In genomic region chr5:158174918-158175663, GRCh38 we compare ENCODE assay signal across 8 cellular contexts.
A peak's percentile ranks its signal among the peaks of the same experiment; 100 is the strongest.
DNase-seq lines count a peak whose midpoint lies in the region; ATAC-seq, FAIRE-seq and TF ChIP-seq lines count a peak whose summit lies in the region.

No MANE protein-coding gene starts in this region.

- no peak overlapping the region for H3K27ac Mint-ChIP-seq in CD4-positive, CD25-positive, alpha-beta regulatory T cell

- H3K9me3 Mint-ChIP-seq in CD4-positive, CD25-positive, alpha-beta regulatory T cell: peaks cover 0 to 1% (median 0%) of the 10 kb centered on the region in 7 donors

- H2AFZ ChIP-seq in HepG2 (ENCODE audit: low read length): no peak overlapping the region

- H3K36me3 ChIP-seq in CD4-positive, CD25-positive, alpha-beta regulatory T cell (ENCODE audit: control insufficient read depth, insufficient read depth, low read length): no peaks in the 10 kb centered on the region
- H3K36me3 ChIP-seq in colonic mucosa (no peaks in the 10 kb centered on the region), HepG2 (replicated peaks in 1 of 2; ENCODE audit: control insufficient read depth in 1 of 2, insufficient read depth in 2 of 2, low read length in 2 of 2) (no peaks in the 10 kb centered on the region)

- in situ Hi-C loops in HepG2 (cut with HindIII; ENCODE audit: extremely low pct_ligation_motif_present, low pct_unique_long_range_greater_than_20kb): loop anchor here (5.0 to 10.0 kb wide), 2 partner anchors 520 to 932 kb away; no protein-coding TSS in a partner anchor

- 17% methylated on average over 7 of the region's 7 CpGs for WGBS in HepG2 (ENCODE audit: low lambda C conversion rate)

- TF ChIP-seq RAD21 in HepG2 (CRISPR knock-in tag; IDR thresholded peaks at IDR 0.05): peak; percentile 71

- no peak for TF ChIP-seq POLR2A in HepG2 (IDR thresholded peaks at IDR 0.05; ENCODE audit: insufficient read depth in 1 of 2, low read depth in 2 of 2, low read length in 2 of 2)

- peak; percentile 23 for FAIRE-seq in HepG2 (lab: Jason Lieb, UNC)

- H3K4me1 ChIP-seq in CD4-positive, CD25-positive, alpha-beta regulatory T cell (ENCODE audit: control insufficient read depth, insufficient read depth, low read length, poor library complexity, severe bottlenecking): no peaks in the 10 kb centered on the region
- H3K4me1 ChIP-seq in colonic mucosa (peaks cover 6% of the 10 kb centered on the region), HepG2 (ENCODE audit: insufficient read depth, low read length) (no peaks in the 10 kb centered on the region)

- H3K27me3 ChIP-seq in CD4-positive, CD25-positive, alpha-beta regulatory T cell (ENCODE audit: control insufficient read depth, insufficient read depth, low read length): no peaks in the 10 kb centered on the region
- H3K27me3 ChIP-seq in colonic mucosa (no peaks in the 10 kb centered on the region), HepG2 (ENCODE audit: control insufficient read depth in 1 of 2, insufficient read depth in 2 of 2, low read length in 2 of 2) (peaks cover 0 to 6% of the 10 kb centered on the region in 2 experiments; a peak in 1 of 5 replicates)

- H3K27ac ChIP-seq in CD4-positive, CD25-positive, alpha-beta regulatory T cell (ENCODE audit: insufficient read depth, low read length, poor library complexity, severe bottlenecking): no peak overlapping the region
- no peak overlapping the region for H3K27ac ChIP-seq in colonic mucosa
- H3K27ac ChIP-seq in HepG2 (ENCODE audit: extremely low read length, insufficient read depth, low read length): no peak overlapping the region

- peaks cover 5% of the 10 kb centered on the region for H3K27me3 Mint-ChIP-seq in CD4-positive, CD25-positive, alpha-beta regulatory T cell

- DNase-seq in CD4-positive, CD25-positive, alpha-beta regulatory T cell: peak; percentile 5 to 31 (median 10)
- peak; percentile 8 for DNase-seq in NCI-H2107 (lab: John Stamatoyannopoulos, UW)
- DNase-seq in activated CD4-positive, alpha-beta T cell treated with anti-CD3 and anti-CD28 coated beads for 1 hour: peak; percentile 11
- DNase-seq in colonic mucosa: peak; percentile 87
- peak; percentile 32 for DNase-seq in HepG2 (ENCODE audit: low spot score)
- DNase-seq in stimulated activated CD4-positive, alpha-beta T cell treated with anti-CD3 and anti-CD28 coated beads, TNF-alpha, amount 100 ng/mL, for 4 hours (ENCODE audit: low read depth in 3 of 3): peak in 2 of 3 experiments; percentile 3 to 6

- no TSS peak for BruUV-seq in HepG2 (replicated peaks; lab: Mats Ljungman, UMichigan)

- H3K36me3 Mint-ChIP-seq in CD4-positive, CD25-positive, alpha-beta regulatory T cell: no peaks in the 10 kb centered on the region

- H3K79me2 ChIP-seq in HepG2 (ENCODE audit: insufficient read depth, low read length): no peaks in the 10 kb centered on the region

- H3K4me1 Mint-ChIP-seq in CD4-positive, CD25-positive, alpha-beta regulatory T cell: no peaks in the 10 kb centered on the region

- TF ChIP-seq EP300 in HepG2 (IDR thresholded peaks at IDR 0.05; ENCODE audit: low read depth in 2 of 2, low read length in 2 of 2) (no peak), HepG2 (CRISPR knock-in tag; IDR thresholded peaks at IDR 0.05; ENCODE audit: borderline replicate concordance) (no peak)

- no peaks in the 10 kb centered on the region for H4K20me1 ChIP-seq in HepG2 (ENCODE audit: insufficient read depth, low read length)

- POLR2A ChIA-PET in HepG2 (lab: Yijun Ruan, JAX): no interaction called here

- H3K9me3 ChIP-seq in CD4-positive, CD25-positive, alpha-beta regulatory T cell (ENCODE audit: control insufficient read depth in 2 of 2, low read length in 2 of 2): no peaks in the 10 kb centered on the region
- H3K9me3 ChIP-seq in colonic mucosa: no peaks in the 10 kb centered on the region
- no peaks in the 10 kb centered on the region for H3K9me3 ChIP-seq in HepG2 (ENCODE audit: low read length)

- CTCF ChIA-PET in HepG2 (lab: Yijun Ruan, JAX; ENCODE audit: low intra/inter-chr PET ratio, low total read pairs): interaction anchor here (1.4 to 2.1 kb wide), 2 partner anchors 595 to 932 kb away, joined by 8 to 11 read pairs; no protein-coding TSS in a partner anchor

- intact Hi-C loops in colonic mucosa (cut with DNase I) (loop anchor here (5.0 to 10.0 kb wide), 4 partner anchors 160 to 927 kb away; no protein-coding TSS in a partner anchor), HepG2 (cut with micrococcal nuclease; ENCODE audit: unreplicated experiment) (loop anchor here (1.0 to 10.0 kb wide), 4 partner anchors 457 to 960 kb away; no protein-coding TSS in a partner anchor)

- H3K4me3 Mint-ChIP-seq in CD4-positive, CD25-positive, alpha-beta regulatory T cell: no peak overlapping the region

- TF ChIP-seq CTCF in colonic mucosa (IDR thresholded peaks at IDR 0.05) (peak; percentile 56), HepG2 (CRISPR knock-in tag; IDR thresholded peaks at IDR 0.05) (peak; percentile 86)

- no peak overlapping the region for H3K4me3 ChIP-seq in CD4-positive, CD25-positive, alpha-beta regulatory T cell (ENCODE audit: low read depth, low read length)
- H3K4me3 ChIP-seq in colonic mucosa (no peak overlapping the region), HepG2 (replicated peaks in 1 of 3; ENCODE audit: insufficient read depth in 1 of 3, low read depth in 2 of 3, low read length in 3 of 3) (no peak overlapping the region)

- H3K4me2 ChIP-seq in HepG2 (ENCODE audit: low read depth, low read length): no peak overlapping the region

- no peak for ATAC-seq in CD4-positive, CD25-positive, alpha-beta regulatory T cell (ENCODE audit: low read depth in 2 of 2)
- peak; percentile 75 for ATAC-seq in GM21390 (IDR thresholded peaks at IDR 0.05; ENCODE audit: unreplicated experiment)
- peak; percentile 92 for ATAC-seq in HepG2
- ATAC-seq in HG03457 (IDR thresholded peaks at IDR 0.05; ENCODE audit: unreplicated experiment): no peak

- no peak overlapping the region for H3K9ac ChIP-seq in colonic mucosa (ENCODE audit: low read depth in 2 of 2, low read length in 2 of 2)
- H3K9ac ChIP-seq in HepG2 (ENCODE audit: insufficient read depth, low read depth, low read length): no peak overlapping the region

TF ChIP-seq in HepG2, 621 proteins besides CTCF, POLR2A, EP300 and RAD21:
- TF ChIP-seq KAT8 (CRISPR knock-in tag; IDR thresholded peaks at IDR 0.05) (no peak), NAIF1 (CRISPR knock-in tag; IDR thresholded peaks at IDR 0.05; ENCODE audit: borderline replicate concordance) (no peak), ZNF10 (CRISPR knock-in tag; IDR thresholded peaks at IDR 0.05; ENCODE audit: borderline replicate concordance, low read depth) (no peak), STAG1 (CRISPR knock-in tag; IDR thresholded peaks at IDR 0.05) (peak; percentile 94), ZNF263 (CRISPR knock-in tag; IDR thresholded peaks at IDR 0.05) (no peak), TAF1 (CRISPR knock-in tag; IDR thresholded peaks at IDR 0.05) (no peak), ZEB1 (IDR thresholded peaks at IDR 0.05; ENCODE audit: insufficient replicate concordance, low read depth) (no peak), SMC3 (IDR thresholded peaks at IDR 0.05; ENCODE audit: low read length) (peak; percentile 93), ZKSCAN5 (CRISPR knock-in tag; IDR thresholded peaks at IDR 0.05) (no peak)
- TF ChIP-seq, protein P1, sequence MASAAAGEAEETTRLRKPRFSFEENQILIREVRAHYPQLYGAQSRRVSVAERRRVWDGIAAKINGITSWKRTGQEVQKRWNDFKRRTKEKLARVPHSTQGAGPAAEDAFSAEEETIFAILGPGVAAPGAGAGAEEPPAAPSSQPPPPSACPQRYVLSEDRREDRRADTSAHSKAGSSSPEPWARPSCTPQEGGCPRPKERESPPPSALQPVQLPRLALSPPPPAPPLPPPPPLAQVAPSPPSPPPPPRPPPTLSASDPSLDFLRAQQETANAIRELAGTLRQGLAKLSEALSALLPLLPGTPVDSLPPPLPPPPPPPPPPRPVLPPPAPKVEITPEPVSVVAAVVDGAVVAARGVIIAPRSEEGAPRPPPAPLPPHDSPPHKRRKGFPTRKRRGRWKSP (CRISPR knock-in tag; IDR thresholded peaks at IDR 0.05): no peak
- TF ChIP-seq, protein P2, sequence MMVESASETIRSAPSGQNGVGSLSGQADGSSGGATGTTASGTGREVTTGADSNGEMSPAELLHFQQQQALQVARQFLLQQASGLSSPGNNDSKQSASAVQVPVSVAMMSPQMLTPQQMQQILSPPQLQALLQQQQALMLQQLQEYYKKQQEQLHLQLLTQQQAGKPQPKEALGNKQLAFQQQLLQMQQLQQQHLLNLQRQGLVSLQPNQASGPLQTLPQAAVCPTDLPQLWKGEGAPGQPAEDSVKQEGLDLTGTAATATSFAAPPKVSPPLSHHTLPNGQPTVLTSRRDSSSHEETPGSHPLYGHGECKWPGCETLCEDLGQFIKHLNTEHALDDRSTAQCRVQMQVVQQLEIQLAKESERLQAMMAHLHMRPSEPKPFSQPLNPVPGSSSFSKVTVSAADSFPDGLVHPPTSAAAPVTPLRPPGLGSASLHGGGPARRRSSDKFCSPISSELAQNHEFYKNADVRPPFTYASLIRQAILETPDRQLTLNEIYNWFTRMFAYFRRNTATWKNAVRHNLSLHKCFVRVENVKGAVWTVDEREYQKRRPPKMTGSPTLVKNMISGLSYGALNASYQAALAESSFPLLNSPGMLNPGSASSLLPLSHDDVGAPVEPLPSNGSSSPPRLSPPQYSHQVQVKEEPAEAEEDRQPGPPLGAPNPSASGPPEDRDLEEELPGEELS (CRISPR knock-in tag; IDR thresholded peaks at IDR 0.05): no peak
TF ChIP-seq in HepG2: peak in this region for 2.

Comparison
In these comparisons a context has a peak if more than half of its experiments do, and no peak if none do; other contexts are left out.
1. ATAC-seq: peak in GM21390 (single experiment) and HepG2 (single experiment); none in CD4-positive, CD25-positive, alpha-beta regulatory T cell (0 of 2) and HG03457 (single experiment).
2. DNase-seq: peak in every context shown above with its lines; median percentile 87 in colonic mucosa; 32 in HepG2; 11 in activated CD4-positive, alpha-beta T cell treated with anti-CD3 and anti-CD28 coated beads for 1 hour; 10 in CD4-positive, CD25-positive, alpha-beta regulatory T cell; 8 in NCI-H2107; 4 in stimulated activated CD4-positive, alpha-beta T cell treated with anti-CD3 and anti-CD28 coated beads, TNF-alpha, amount 100 ng/mL, for 4 hours.